Comparison of ENCODE assay signal across 28 cellular contexts in the genomic region with DNA sequence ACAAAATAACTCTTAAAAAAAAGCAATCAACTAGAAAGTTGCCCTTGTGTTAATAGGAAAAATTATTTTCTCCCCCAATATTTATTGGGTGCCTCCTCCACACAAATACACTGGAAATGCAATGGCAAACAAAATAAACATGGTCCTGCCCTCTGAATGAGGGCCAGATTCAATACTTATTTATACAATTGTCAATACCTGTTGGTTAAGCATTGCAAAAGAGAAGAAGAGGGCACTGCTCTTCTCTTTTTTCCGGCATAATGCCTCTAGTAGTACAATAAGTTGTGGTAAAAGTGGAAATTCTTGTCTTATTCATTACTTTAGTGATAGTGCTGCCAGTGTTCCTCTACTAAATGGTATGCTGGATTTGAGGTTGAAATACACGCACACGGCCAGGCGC.
"Had no signal": no experiment of that assay in that cellular context is flagged by ENCODE, and none has a peak within 500 bp of the region (broad histone marks: within the 10 kb centered on the region; RNA-seq: fewer than 3 reads in every experiment).

No MANE protein-coding gene starts in this region.

- H3K27ac ChIP-seq: neutrophil, pancreas, psoas muscle, skin epidermis, spleen, stomach, thoracic aorta, thyroid gland, tibial nerve, upper lobe of left lung, vagina had no signal

- H3K27me3 ChIP-seq: neutrophil, pancreas, spleen, stomach, thyroid gland, tibial nerve, upper lobe of left lung, vagina had no signal

- H3K9me3 ChIP-seq: neutrophil, pancreas, thyroid gland, vagina had no signal

- FAIRE-seq: pancreas, urothelium cell line had no signal

- H3K36me3 ChIP-seq: neutrophil, pancreas, spleen, stomach, thoracic aorta, thyroid gland, upper lobe of left lung, vagina had no signal

- ATAC-seq: naive thymus-derived CD8-positive, alpha-beta T cell; natural killer cell treated with Interleukin-12 subunit alpha and Interleukin-12 subunit beta and Interleukin-15 and Interleukin-18, amount 100 ng/mL, for 72 hours; pancreas; psoas muscle; right cardiac atrium; sciatic nerve; stimulated activated effector memory CD8-positive, alpha-beta T cell treated with anti-CD3 and anti-CD28 coated beads, Interleukin-12 subunit alpha, Interleukin-12 subunit beta, amount 100 ng/mL, for 72 hours; stimulated activated naive B cell treated with anti-CD40 and anti-IgM and Interleukin-4, amounts not matched to agents 10 μg/mL and 1 μg/mL and 100 μg/mL, for 72 hours had no signal

- H3K4me2 ChIP-seq: smooth muscle cell had no signal

- DNase-seq: naive B cell; naive thymus-derived CD8-positive, alpha-beta T cell; nephron progenitor cell; nucleus accumbens; pancreas; psoas muscle; right cardiac atrium; spleen; stimulated activated CD4-positive, alpha-beta T cell treated with anti-CD3 and anti-CD28 coated beads, Interleukin-12 subunit alpha, Interleukin-12 subunit beta, amount 100 ng/mL, for 4 hours; stimulated activated CD4-positive, alpha-beta T cell treated with anti-CD3 and anti-CD28 coated beads, Interleukin-1b, Interleukin-23, amount 100 ng/mL, for 48 hours; stimulated activated CD4-positive, alpha-beta T cell treated with anti-CD3 and anti-CD28 coated beads, Interleukin-2, amount 100 ng/mL, for 48 hours; stimulated activated CD4-positive, alpha-beta T cell treated with anti-CD3 and anti-CD28 coated beads, Interleukin-4, amount 100 ng/mL, for 24 hours; stimulated activated naive B cell treated with anti-CD40 and anti-IgM and Interleukin-4, amounts not matched to agents 10 μg/mL and 1 μg/mL and 100 μg/mL, for 72 hours; stimulated activated naive CD4-positive, alpha-beta T cell treated with Interleukin-2 at 50 U/mL for 16 hours; stomach; thyroid gland; trophoblast cell; upper lobe of left lung had no signal

- H3K4me1 ChIP-seq: pancreas, psoas muscle, spleen, stomach, thyroid gland, tibial nerve, upper lobe of left lung, vagina had no signal

- H3K4me3 ChIP-seq: pancreas, psoas muscle, skin epidermis, smooth muscle cell, spleen, stomach, thoracic aorta, thyroid gland, tibial nerve, upper lobe of left lung, vagina had no signal
